12 cellular contexts compared by ENCODE assay signal in the genomic region with DNA sequence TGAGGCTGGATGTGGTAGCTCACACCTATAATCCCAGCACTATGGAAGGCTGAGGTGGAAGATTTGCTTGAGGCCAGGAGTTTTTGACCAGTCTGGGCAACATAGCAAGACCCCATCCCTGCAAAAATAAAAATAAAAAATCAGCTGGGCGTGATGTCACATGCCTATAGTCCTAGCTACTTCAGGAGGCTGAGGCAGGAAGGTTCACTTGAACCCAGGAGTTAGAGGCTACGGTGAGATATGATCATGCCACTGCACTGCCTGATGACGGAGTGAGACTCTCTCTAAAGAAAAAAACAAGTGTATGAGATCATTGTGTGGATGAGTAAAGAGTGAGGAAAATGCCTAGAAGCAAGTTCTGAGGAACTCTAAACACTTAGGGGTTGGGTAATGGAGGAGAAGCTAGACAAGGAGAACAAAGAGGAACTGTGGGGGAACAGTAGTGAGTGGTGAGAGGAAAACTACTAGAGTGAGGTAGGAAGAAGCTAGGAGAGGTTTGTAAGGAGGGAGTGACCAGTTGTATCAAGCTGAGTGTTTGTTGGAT. TPM values are rescaled to one million over a fixed set of nuclear protein-coding genes. Genes with fewer than 3 reads are reported as not detected.
A peak's percentile ranks its signal among the peaks of the same experiment; 100 is the strongest.
DNase-seq lines count a peak whose midpoint lies in the region; ATAC-seq and TF ChIP-seq lines count a peak whose summit lies in the region.
"Had no signal": no experiment of that assay in that cellular context is flagged by ENCODE, and none has a peak within 500 bp of the region (broad histone marks: within the 10 kb centered on the region; RNA-seq: fewer than 3 reads in every experiment).

No MANE protein-coding gene starts in this region.

- peaks cover 36% of the 10 kb centered on the region for H3K4me1 Mint-ChIP-seq in HFFc6 (ENCODE audit: low read depth)

- no peaks in the 10 kb centered on the region for H3K36me3 ChIP-seq in smooth muscle cell (ENCODE audit: low read depth)
- H3K36me3 ChIP-seq: prostate gland had no signal

- peaks cover 11% of the 10 kb centered on the region for H3K4me1 ChIP-seq in foreskin keratinocyte
- peaks cover 21% of the 10 kb centered on the region for H3K4me1 ChIP-seq in smooth muscle cell (ENCODE audit: low read depth)
- H3K4me1 ChIP-seq: prostate gland had no signal

- H3K27me3 Mint-ChIP-seq in HFFc6 (ENCODE audit: insufficient read depth): no peaks in the 10 kb centered on the region

- peak overlapping the region; percentile 69 for H3K27ac ChIP-seq in foreskin keratinocyte
- peak overlapping the region; percentile 87 for H3K27ac ChIP-seq in smooth muscle cell (ENCODE audit: low read depth)
- H3K27ac ChIP-seq: prostate gland had no signal

- peak; percentile 58 for DNase-seq in HFFc6
- DNase-seq in SKM-1 treated with dmso at 0.1 percent for 144 hours (lab: John Stamatoyannopoulos, UW; ENCODE audit: unreplicated experiment): peak; percentile 86
- peak; percentile 45 to 84 for DNase-seq in foreskin keratinocyte
- DNase-seq in smooth muscle cell (lab: John Stamatoyannopoulos, UW; ENCODE audit: unreplicated experiment): no peak
- DNase-seq in NCI-H1092 (lab: John Stamatoyannopoulos, UW): no peak
- no peak for DNase-seq in amygdala (lab: John Stamatoyannopoulos, UW)
- no peak for DNase-seq in NCI-H774 (lab: John Stamatoyannopoulos, UW)
- DNase-seq: CD8-positive, alpha-beta T cell; left colon had no signal

- TF ChIP-seq CTCF in HFFc6 (IDR thresholded peaks at IDR 0.05) (no peak), foreskin keratinocyte (conservative IDR thresholded peaks at IDR 0.05) (no peak), smooth muscle cell (IDR thresholded peaks at IDR 0.05; ENCODE audit: borderline replicate concordance, insufficient read depth, poor library complexity, severe bottlenecking) (no peak)

- H3K79me2 ChIP-seq in smooth muscle cell (ENCODE audit: low read depth): peaks cover 100% of the 10 kb centered on the region

- H3K27me3 ChIP-seq in foreskin keratinocyte (no peaks in the 10 kb centered on the region), smooth muscle cell (ENCODE audit: low read depth) (no peaks in the 10 kb centered on the region)

- ATAC-seq in foreskin keratinocyte (peak; percentile 77), HG02678 (IDR thresholded peaks at IDR 0.05; ENCODE audit: unreplicated experiment) (no peak)
- ATAC-seq: CD8-positive, alpha-beta T cell; left colon had no signal

- H3F3A ChIP-seq in smooth muscle cell (ENCODE audit: low read depth): peaks cover 45% of the 10 kb centered on the region

- no peak overlapping the region for H3K27ac Mint-ChIP-seq in HFFc6
- H3K27ac Mint-ChIP-seq: CD8-positive, alpha-beta T cell; T-helper 1 cell treated with Interleukin-12 subunit alpha and Interleukin-12 subunit beta and Interleukin-4 antibody, amounts not matched to agents 30 μg/mL and 1 μg/mL, for 36 hours had no signal

- no peaks in the 10 kb centered on the region for H3K9me3 ChIP-seq in smooth muscle cell (replicated peaks; ENCODE audit: low read depth)
- H3K9me3 ChIP-seq: prostate gland had no signal

- no peak overlapping the region for H3K4me3 Mint-ChIP-seq in HFFc6
- H3K4me3 Mint-ChIP-seq: CD8-positive, alpha-beta T cell; T-helper 1 cell treated with Interleukin-12 subunit alpha and Interleukin-12 subunit beta and Interleukin-4 antibody, amounts not matched to agents 30 μg/mL and 1 μg/mL, for 36 hours had no signal

- peak overlapping the region; percentile 49 for H3K4me2 ChIP-seq in smooth muscle cell

- H3K36me3 Mint-ChIP-seq in HFFc6 (ENCODE audit: low read depth): no peaks in the 10 kb centered on the region; the same call in 1 of the 2 replicates
- H3K36me3 Mint-ChIP-seq: CD8-positive, alpha-beta T cell had no signal

- H2AFZ ChIP-seq in smooth muscle cell (ENCODE audit: low read depth): no peak overlapping the region

- H3K4me3 ChIP-seq in smooth muscle cell: no peak overlapping the region
- H3K4me3 ChIP-seq: prostate gland had no signal

- WGBS in smooth muscle cell (ENCODE audit: low lambda C conversion rate): 63% methylated on average over 3 of the region's 3 CpGs

- no peaks in the 10 kb centered on the region for H3K9me3 Mint-ChIP-seq in HFFc6
- H3K9me3 Mint-ChIP-seq: CD8-positive, alpha-beta T cell; T-helper 1 cell treated with Interleukin-12 subunit alpha and Interleukin-12 subunit beta and Interleukin-4 antibody, amounts not matched to agents 30 μg/mL and 1 μg/mL, for 36 hours had no signal

- no peak overlapping the region for H3K9ac ChIP-seq in smooth muscle cell (ENCODE audit: low read depth)

- peaks cover 90% of the 10 kb centered on the region for H4K20me1 ChIP-seq in smooth muscle cell (ENCODE audit: low read depth)

RNA-seq across cellular contexts. Expression of a gene that starts 17.0 kb away (rescaled TPM):
- total RNA-seq in HFFc6 (2021; fragmentation: NEBNext Ultra II Directional; extraction: Animal tissue kit (Norgen Biotek cat#: 25700)): 100 to 1,000 TPM; 517 to 729 (median 548) TPM
- total RNA-seq in foreskin keratinocyte (107 and 159 TPM in 2 replicates), smooth muscle cell (389 and 417 TPM in 2 replicates)
- polyA plus RNA-seq in foreskin keratinocyte (38.7 and 48.3 TPM in 2 replicates), smooth muscle cell (149 and 151 TPM in 2 replicates)

Comparison
In these comparisons a context has a peak if more than half of its experiments do, and no peak if none do; other contexts are left out.
1. DNase-seq: peak in HFFc6 (single experiment), SKM-1 treated with dmso at 0.1 percent for 144 hours (single experiment) and foreskin keratinocyte (2 of 2); none in smooth muscle cell (single experiment), NCI-H1092 (single experiment), amygdala (0 of 56) and NCI-H774 (single experiment).